1 cellular context compared by ENCODE assay signal in the genomic region with DNA sequence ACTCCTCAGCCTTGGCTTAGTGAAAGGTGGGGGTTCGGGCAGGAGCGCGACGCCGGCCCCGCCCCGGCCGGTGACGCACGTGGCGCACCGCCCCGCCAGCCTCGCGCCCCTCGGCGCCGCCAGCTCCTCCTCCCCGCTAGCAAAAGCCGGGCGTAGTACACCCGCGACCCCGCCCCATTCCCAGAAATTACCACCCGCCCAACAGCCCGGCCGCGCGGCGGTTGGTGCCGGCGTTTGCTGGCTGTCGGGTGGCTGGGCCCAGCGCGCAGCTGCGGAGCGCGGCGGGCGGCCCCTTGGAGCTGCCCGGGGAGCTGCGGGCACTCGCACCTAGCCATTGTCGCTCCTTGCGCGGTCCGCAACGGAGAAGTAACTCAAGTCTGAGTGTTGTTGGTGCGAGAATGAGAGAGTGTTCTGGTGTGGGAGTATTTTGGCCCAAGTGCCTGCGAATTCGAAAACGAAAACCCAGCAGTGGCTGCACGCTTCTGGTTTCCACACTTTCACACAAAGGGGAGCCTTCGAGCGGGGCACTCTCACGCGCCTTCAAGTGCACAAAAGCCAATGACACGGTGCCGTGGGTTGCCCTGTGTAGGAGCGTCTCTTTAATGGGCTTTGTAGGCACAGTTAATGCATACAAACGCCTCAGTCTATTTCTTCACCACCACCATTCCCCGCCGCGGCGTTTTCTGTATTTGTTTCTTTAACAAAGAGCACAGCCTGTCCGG.
TF ChIP-seq lines count a peak whose summit lies in the region.

No MANE protein-coding gene starts in this region.

TF ChIP-seq in K562, 482 proteins besides CTCF, POLR2A, EP300 and RAD21 (continued from another document):
- TF ChIP-seq STAT6 (CRISPR knock-in tag; IDR thresholded peaks at IDR 0.05) (no peak), ELF1 (tag; IDR thresholded peaks at IDR 0.05) (no peak), ILF3 (IDR thresholded peaks at IDR 0.05; ENCODE audit: borderline replicate concordance) (peak; percentile 81; the same call in 1 of the 2 replicates), NR3C1 (CRISPR knock-in tag; IDR thresholded peaks at IDR 0.05) (no peak), ZNF232 (CRISPR knock-in tag; IDR thresholded peaks at IDR 0.05) (no peak), MYBL2 (IDR thresholded peaks at IDR 0.05; ENCODE audit: low read depth) (no peak), MYBL2 (CRISPR knock-in tag; IDR thresholded peaks at IDR 0.05; ENCODE audit: borderline replicate concordance) (no peak), NONO (IDR thresholded peaks at IDR 0.05; ENCODE audit: low read depth in 2 of 2, low read length in 1 of 2) (peak; percentile 40 to 45; a peak in 2 of 4 replicates), MAFG (tag; conservative IDR thresholded peaks at IDR 0.05) (no peak), ETV5 (CRISPR knock-in tag; IDR thresholded peaks at IDR 0.05; ENCODE audit: low read depth) (no peak), RBBP5 (IDR thresholded peaks at IDR 0.05; ENCODE audit: borderline replicate concordance, insufficient read depth, low read length, poor library complexity, severe bottlenecking) (peak; percentile 62), NELFE (IDR thresholded peaks at IDR 0.05; ENCODE audit: insufficient read depth, insufficient read length) (no peak), POLR2AphosphoS5 (IDR thresholded peaks at IDR 0.05; ENCODE audit: control insufficient read depth, insufficient read depth, low read depth, low read length) (peak; percentile 82), POLR2B (IDR thresholded peaks at IDR 0.05; ENCODE audit: low read depth, partially characterized antibody) (peak; percentile 85), GABPB1 (CRISPR knock-in tag; IDR thresholded peaks at IDR 0.05) (peak; percentile 39; the same call in 1 of the 2 replicates), HDAC1 (IDR thresholded peaks at IDR 0.05) (no peak), YY1 (IDR thresholded peaks at IDR 0.05; ENCODE audit: borderline replicate concordance in 1 of 3, control insufficient read depth in 1 of 3, extremely low read depth in 1 of 3, insufficient read depth in 3 of 3, insufficient read length in 1 of 3, insufficient replicate concordance in 2 of 3, low read depth in 1 of 3, low read length in 2 of 3) (peak in 2 of 3 experiments; percentile 73 to 84), MAX (CRISPR knock-in tag; IDR thresholded peaks at IDR 0.05) (peak; percentile 87), TCF3 (CRISPR knock-in tag; IDR thresholded peaks at IDR 0.05) (peak; percentile 40; the same call in 1 of the 2 replicates), TCF7 (IDR thresholded peaks at IDR 0.05; ENCODE audit: borderline replicate concordance) (no peak), NR4A1 (CRISPR knock-in tag; IDR thresholded peaks at IDR 0.05) (no peak), NR4A1 (tag; IDR thresholded peaks at IDR 0.05) (no peak), ESRRA (IDR thresholded peaks at IDR 0.05; ENCODE audit: borderline replicate concordance, low read depth) (peak; percentile 32; the same call in 1 of the 2 replicates), NFYB (IDR thresholded peaks at IDR 0.05; ENCODE audit: extremely low read depth, insufficient read length) (no peak)
- TF ChIP-seq, protein P1, sequence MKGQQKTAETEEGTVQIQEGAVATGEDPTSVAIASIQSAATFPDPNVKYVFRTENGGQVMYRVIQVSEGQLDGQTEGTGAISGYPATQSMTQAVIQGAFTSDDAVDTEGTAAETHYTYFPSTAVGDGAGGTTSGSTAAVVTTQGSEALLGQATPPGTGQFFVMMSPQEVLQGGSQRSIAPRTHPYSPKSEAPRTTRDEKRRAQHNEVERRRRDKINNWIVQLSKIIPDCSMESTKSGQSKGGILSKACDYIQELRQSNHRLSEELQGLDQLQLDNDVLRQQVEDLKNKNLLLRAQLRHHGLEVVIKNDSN (CRISPR knock-in tag; IDR thresholded peaks at IDR 0.05): no peak; the same call in 1 of the 2 replicates
